In genomic region chr1:164560076-164560475, GRCh38 we compare ENCODE assay signal across 9 cellular contexts. TPM values are rescaled to one million over a fixed set of nuclear protein-coding genes. Genes with fewer than 3 reads are reported as not detected.
A peak's percentile ranks its signal among the peaks of the same experiment; 100 is the strongest.
DNase-seq lines count a peak whose midpoint lies in the region; ATAC-seq lines count a peak whose summit lies in the region.
"Had no signal": no experiment of that assay in that cellular context is flagged by ENCODE, and none has a peak within 500 bp of the region (broad histone marks: within the 10 kb centered on the region; RNA-seq: fewer than 3 reads in every experiment).

No MANE protein-coding gene starts in this region.

- peak overlapping the region; percentile 24 for H3K4me3 Mint-ChIP-seq in activated CD4-positive, alpha-beta memory T cell treated with anti-CD3 and anti-CD28 coated beads, Interleukin-2, amount 10 ng/mL, durations not matched to agents 7 days and 5 days
- H3K4me3 Mint-ChIP-seq in stimulated activated naive CD8-positive, alpha-beta T cell treated with anti-CD3 and anti-CD28 coated beads, Interleukin-15, amount 100 ng/mL, for 72 hours, result peak overlapping the region; percentile 76 to 84

- H3K27me3 Mint-ChIP-seq in activated CD4-positive, alpha-beta memory T cell treated with anti-CD3 and anti-CD28 coated beads, Interleukin-2, amount 10 ng/mL, durations not matched to agents 7 days and 5 days, result peaks cover 22% of the 10 kb centered on the region
- peaks cover 23% of the 10 kb centered on the region for H3K27me3 Mint-ChIP-seq in stimulated activated naive CD8-positive, alpha-beta T cell treated with anti-CD3 and anti-CD28 coated beads, Interleukin-15, amount 100 ng/mL, for 72 hours

- H3K4me1 ChIP-seq in iPS-20b (ENCODE audit: insufficient read depth, low read length), result peaks cover 40% of the 10 kb centered on the region; the same call in 1 of the 2 replicates

- CTCF ChIA-PET in activated CD4-positive, alpha-beta memory T cell treated with anti-CD3 and anti-CD28 coated beads, Interleukin-2, amount 10 ng/mL, durations not matched to agents 7 days and 5 days (lab: Charles Lee), result no interaction called here

- H3K27ac ChIP-seq in iPS-20b (ENCODE audit: low read length), result peak overlapping the region; percentile 75

- H3K27ac Mint-ChIP-seq in activated CD4-positive, alpha-beta memory T cell treated with anti-CD3 and anti-CD28 coated beads, Interleukin-2, amount 10 ng/mL, durations not matched to agents 7 days and 5 days, result no peak overlapping the region
- H3K27ac Mint-ChIP-seq in stimulated activated naive CD8-positive, alpha-beta T cell treated with anti-CD3 and anti-CD28 coated beads, Interleukin-15, amount 100 ng/mL, for 72 hours, result no peak overlapping the region

- H3K36me3 ChIP-seq in iPS-20b (ENCODE audit: insufficient read depth, low read depth, low read length), result peaks cover 13% of the 10 kb centered on the region; the same call in 1 of the 2 replicates

- no peaks in the 10 kb centered on the region for H3K9me3 ChIP-seq in iPS-20b (ENCODE audit: insufficient read depth, low read depth, low read length)

- POLR2A ChIA-PET in activated CD4-positive, alpha-beta memory T cell treated with anti-CD3 and anti-CD28 coated beads, Interleukin-2, amount 10 ng/mL, durations not matched to agents 7 days and 5 days (lab: Charles Lee), result no interaction called here

- peak; percentile 49 for DNase-seq in NCI-H748 (lab: John Stamatoyannopoulos, UW; ENCODE audit: unreplicated experiment)
- no peak for DNase-seq in NCI-H748 treated with DMSO at 0.1 percent for 48 hours (lab: John Stamatoyannopoulos, UW)
- no peak for DNase-seq in activated CD4-positive, alpha-beta memory T cell treated with anti-CD3 and anti-CD28 coated beads, Interleukin-2, amount 10 ng/mL, durations not matched to agents 7 days and 5 days
- no peak for DNase-seq in stimulated activated naive CD8-positive, alpha-beta T cell treated with anti-CD3 and anti-CD28 coated beads, Interleukin-15, amount 100 ng/mL, for 72 hours
- no peak for DNase-seq in HuH-7 (ENCODE audit: low spot score)

- ATAC-seq in stimulated activated naive CD8-positive, alpha-beta T cell treated with anti-CD3 and anti-CD28 coated beads, Interleukin-15, amount 100 ng/mL, for 72 hours, result no peak
- ATAC-seq in GM19035 (IDR thresholded peaks at IDR 0.05; ENCODE audit: unreplicated experiment), result no peak
- no peak for ATAC-seq in HG02884 (IDR thresholded peaks at IDR 0.05; ENCODE audit: unreplicated experiment)

- H3K4me1 Mint-ChIP-seq in activated CD4-positive, alpha-beta memory T cell treated with anti-CD3 and anti-CD28 coated beads, Interleukin-2, amount 10 ng/mL, durations not matched to agents 7 days and 5 days, result peaks cover 3% of the 10 kb centered on the region
- H3K4me1 Mint-ChIP-seq in stimulated activated naive CD8-positive, alpha-beta T cell treated with anti-CD3 and anti-CD28 coated beads, Interleukin-15, amount 100 ng/mL, for 72 hours, result peaks cover 15% of the 10 kb centered on the region

- peak overlapping the region; percentile 99 for H3K4me3 ChIP-seq in iPS-20b (ENCODE audit: low read length)

- no peaks in the 10 kb centered on the region for H3K36me3 Mint-ChIP-seq in activated CD4-positive, alpha-beta memory T cell treated with anti-CD3 and anti-CD28 coated beads, Interleukin-2, amount 10 ng/mL, durations not matched to agents 7 days and 5 days (ENCODE audit: low read depth)

- no peaks in the 10 kb centered on the region for H3K27me3 ChIP-seq in iPS-20b (ENCODE audit: insufficient read depth, low read length)

- H3K9me3 Mint-ChIP-seq in activated CD4-positive, alpha-beta memory T cell treated with anti-CD3 and anti-CD28 coated beads, Interleukin-2, amount 10 ng/mL, durations not matched to agents 7 days and 5 days, result peaks cover 5% of the 10 kb centered on the region
- H3K9me3 Mint-ChIP-seq in stimulated activated naive CD8-positive, alpha-beta T cell treated with anti-CD3 and anti-CD28 coated beads, Interleukin-15, amount 100 ng/mL, for 72 hours, result no peaks in the 10 kb centered on the region

- peak overlapping the region; percentile 96 for H3K9ac ChIP-seq in iPS-20b (ENCODE audit: low read depth, low read length)

RNA-seq across cellular contexts. Expression of gene PBX1, which starts 1.1 kb away (rescaled TPM):
- under 1 TPM; 0.18 to 0.23 TPM for total RNA-seq in activated CD4-positive, alpha-beta memory T cell treated with anti-CD3 and anti-CD28 coated beads, Interleukin-2, amount 10 ng/mL, durations not matched to agents 7 days and 5 days
- total RNA-seq: T-helper 2 cell treated with Interferon-gamma antibody and Interleukin-4, amounts not matched to agents 100 ng/mL and 5 ng/mL, for 36 hours had no signal
